Comparison of ENCODE assay signal across 8 cellular contexts in the genomic region with DNA sequence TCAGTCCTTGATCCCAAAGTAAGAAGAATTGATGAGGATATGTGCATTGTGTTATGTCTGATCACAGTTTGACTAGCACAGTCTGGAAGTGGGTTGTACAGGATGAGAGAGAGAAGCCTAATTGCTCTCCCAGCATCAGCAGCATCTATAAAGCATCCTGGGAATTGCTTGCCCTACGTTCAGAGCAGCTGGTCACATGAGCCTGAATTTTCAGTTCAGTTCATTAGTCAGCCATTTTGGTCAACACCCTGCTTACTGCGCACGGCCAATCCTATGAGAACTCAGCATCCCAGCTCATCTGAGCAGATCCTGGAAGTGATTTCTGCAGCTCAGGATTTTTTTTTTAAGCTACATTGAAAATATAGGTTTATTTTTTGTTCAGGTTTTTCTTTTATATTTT. TPM values are rescaled to one million over a fixed set of nuclear protein-coding genes. Genes with fewer than 3 reads are reported as not detected.
DNase-seq lines count a peak whose midpoint lies in the region; ATAC-seq and TF ChIP-seq lines count a peak whose summit lies in the region.

A gene with protein sequence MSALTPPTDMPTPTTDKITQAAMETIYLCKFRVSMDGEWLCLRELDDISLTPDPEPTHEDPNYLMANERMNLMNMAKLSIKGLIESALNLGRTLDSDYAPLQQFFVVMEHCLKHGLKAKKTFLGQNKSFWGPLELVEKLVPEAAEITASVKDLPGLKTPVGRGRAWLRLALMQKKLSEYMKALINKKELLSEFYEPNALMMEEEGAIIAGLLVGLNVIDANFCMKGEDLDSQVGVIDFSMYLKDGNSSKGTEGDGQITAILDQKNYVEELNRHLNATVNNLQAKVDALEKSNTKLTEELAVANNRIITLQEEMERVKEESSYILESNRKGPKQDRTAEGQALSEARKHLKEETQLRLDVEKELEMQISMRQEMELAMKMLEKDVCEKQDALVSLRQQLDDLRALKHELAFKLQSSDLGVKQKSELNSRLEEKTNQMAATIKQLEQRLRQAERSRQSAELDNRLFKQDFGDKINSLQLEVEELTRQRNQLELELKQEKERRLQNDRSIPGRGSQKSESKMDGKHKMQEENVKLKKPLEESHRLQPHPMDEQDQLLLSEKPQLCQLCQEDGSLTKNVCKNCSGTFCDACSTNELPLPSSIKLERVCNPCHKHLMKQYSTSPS (plus strand): TSS at position 218 of the 400 bp plus-strand sequence. CDS start 610 bp downstream, outside the sequence.

- POLR2A ChIA-PET in Caco-2 (lab: Charles Lee) (no interaction called here), WTC11 (lab: Charles Lee) (no interaction called here)

- no peaks in the 10 kb centered on the region for H4K20me1 ChIP-seq in neural progenitor cell (ENCODE audit: low read depth)

- DNase-seq in Caco-2 = no peak
- peak; percentile 81 for DNase-seq in NCI-H1436 (lab: John Stamatoyannopoulos, UW)
- no peak for DNase-seq in WTC11 (ENCODE audit: low spot score)
- DNase-seq in foreskin keratinocyte = no peak
- DNase-seq in neural progenitor cell (ENCODE audit: low spot score) = peak; percentile 48
- no peak for DNase-seq in GM10266 (ENCODE audit: extremely low spot score)
- DNase-seq in stimulated activated naive CD4-positive, alpha-beta T cell (lab: John Stamatoyannopoulos, UW) = no peak

- no peak within 1 kb of the TSS for H3K9ac ChIP-seq in neural progenitor cell

- H3K27ac Mint-ChIP-seq in Caco-2 (ENCODE audit: unreplicated experiment) (no peak within 1 kb of the TSS), WTC11 (peak within 1 kb of the TSS; percentile 28), neural progenitor cell (peak within 1 kb of the TSS; percentile 96)

- H3K9me3 ChIP-seq in Caco-2 = no peaks in the 10 kb centered on the region
- H3K9me3 ChIP-seq in neural progenitor cell (ENCODE audit: low read depth) = no peaks in the 10 kb centered on the region

- no TSS peak for BruUV-seq in Caco-2 (replicated peaks; lab: Mats Ljungman, UMichigan)

- no peaks in the 10 kb centered on the region for H3K27me3 ChIP-seq in Caco-2 (replicated peaks; ENCODE audit: control insufficient read depth, insufficient read depth, low read length)
- no peaks in the 10 kb centered on the region for H3K27me3 ChIP-seq in foreskin keratinocyte
- no peaks in the 10 kb centered on the region for H3K27me3 ChIP-seq in neural progenitor cell

- no peaks in the 10 kb centered on the region for H3K9me3 Mint-ChIP-seq in Caco-2 (ENCODE audit: unreplicated experiment)
- no peaks in the 10 kb centered on the region for H3K9me3 Mint-ChIP-seq in WTC11
- H3K9me3 Mint-ChIP-seq in neural progenitor cell = no peaks in the 10 kb centered on the region

- no peaks in the 10 kb centered on the region for H3F3A ChIP-seq in neural progenitor cell (ENCODE audit: low read depth)

- H3K4me3 ChIP-seq in Caco-2 (ENCODE audit: low read depth, low read length) (no peak within 1 kb of the TSS), neural progenitor cell (peak within 1 kb of the TSS; percentile 0)

- H3K27ac ChIP-seq in foreskin keratinocyte (no peak within 1 kb of the TSS), neural progenitor cell (no peak within 1 kb of the TSS)

- TF ChIP-seq CTCF in Caco-2 (IDR thresholded peaks at IDR 0.05; ENCODE audit: insufficient read depth in 1 of 2, low read depth in 1 of 2, low read length in 1 of 2, severe bottlenecking in 1 of 2, unreplicated experiment in 1 of 2) = no peak
- TF ChIP-seq CTCF in WTC11 (IDR thresholded peaks at IDR 0.05) = no peak
- TF ChIP-seq CTCF in foreskin keratinocyte (conservative IDR thresholded peaks at IDR 0.05) = no peak
- no peak for TF ChIP-seq CTCF in neural progenitor cell (IDR thresholded peaks at IDR 0.05)
- no peak for TF ChIP-seq CTCF in GM10266 (IDR thresholded peaks at IDR 0.05; ENCODE audit: control insufficient read depth, insufficient read depth, low read depth, missing control alignments)

- no peak within 1 kb of the TSS for H3K4me3 Mint-ChIP-seq in Caco-2 (ENCODE audit: unreplicated experiment)
- no peak within 1 kb of the TSS for H3K4me3 Mint-ChIP-seq in WTC11
- H3K4me3 Mint-ChIP-seq in neural progenitor cell = peak within 1 kb of the TSS; percentile 89

- H3K4me1 ChIP-seq in Caco-2 (no peaks in the 10 kb centered on the region), foreskin keratinocyte (peaks cover 16% of the 10 kb centered on the region), neural progenitor cell (peaks cover 14% of the 10 kb centered on the region)

- no peaks in the 10 kb centered on the region for H3K36me3 ChIP-seq in Caco-2 (ENCODE audit: control insufficient read depth, insufficient read depth, low read length)
- no peaks in the 10 kb centered on the region for H3K36me3 ChIP-seq in neural progenitor cell

- H2AFZ ChIP-seq in neural progenitor cell (replicated peaks) = peak within 1 kb of the TSS; percentile 19

- CTCF ChIA-PET in Caco-2 (lab: Charles Lee) (no interaction called here), WTC11 (lab: Charles Lee) (interaction anchor here (1.4 to 3.8 kb wide), 5 partner anchors 13 to 116 kb away, joined by 3 to 23 read pairs (median 5); no protein-coding TSS in a partner anchor)

- peak; percentile 28 for ATAC-seq in WTC11
- ATAC-seq in foreskin keratinocyte = peak; percentile 37
- ATAC-seq in HG03354 (IDR thresholded peaks at IDR 0.05; ENCODE audit: poor library complexity, severe bottlenecking, unreplicated experiment) = no peak

- no peaks in the 10 kb centered on the region for H3K36me3 Mint-ChIP-seq in Caco-2 (ENCODE audit: insufficient read depth, unreplicated experiment)
- H3K36me3 Mint-ChIP-seq in WTC11 = no peaks in the 10 kb centered on the region
- peaks cover 9% of the 10 kb centered on the region for H3K36me3 Mint-ChIP-seq in neural progenitor cell

- H3K79me2 ChIP-seq in neural progenitor cell (ENCODE audit: low read depth) = peaks cover 72% of the 10 kb centered on the region

- no peaks in the 10 kb centered on the region for H3K27me3 Mint-ChIP-seq in Caco-2 (ENCODE audit: insufficient read depth, unreplicated experiment)
- no peaks in the 10 kb centered on the region for H3K27me3 Mint-ChIP-seq in WTC11 (ENCODE audit: low read depth)
- peaks cover 5% of the 10 kb centered on the region for H3K27me3 Mint-ChIP-seq in neural progenitor cell (ENCODE audit: insufficient read depth, low read depth)

- intact Hi-C loops in Caco-2 (cut with micrococcal nuclease; ENCODE audit: unreplicated experiment) = no loop called here

- H3K4me2 ChIP-seq in neural progenitor cell = peak within 1 kb of the TSS; percentile 36

- H3K4me1 Mint-ChIP-seq in Caco-2 (ENCODE audit: low read depth, unreplicated experiment) (no peaks in the 10 kb centered on the region), WTC11 (peaks cover 16% of the 10 kb centered on the region), neural progenitor cell (peaks cover 27% of the 10 kb centered on the region)

TF ChIP-seq in WTC11, 78 proteins besides CTCF, POLR2A, EP300 and RAD21:
- TF ChIP-seq MXD4 (CRISPR knock-in tag; IDR thresholded peaks at IDR 0.05; ENCODE audit: borderline replicate concordance) (no peak), MYBL2 (CRISPR knock-in tag; IDR thresholded peaks at IDR 0.05) (no peak)
- TF ChIP-seq, protein P1, sequence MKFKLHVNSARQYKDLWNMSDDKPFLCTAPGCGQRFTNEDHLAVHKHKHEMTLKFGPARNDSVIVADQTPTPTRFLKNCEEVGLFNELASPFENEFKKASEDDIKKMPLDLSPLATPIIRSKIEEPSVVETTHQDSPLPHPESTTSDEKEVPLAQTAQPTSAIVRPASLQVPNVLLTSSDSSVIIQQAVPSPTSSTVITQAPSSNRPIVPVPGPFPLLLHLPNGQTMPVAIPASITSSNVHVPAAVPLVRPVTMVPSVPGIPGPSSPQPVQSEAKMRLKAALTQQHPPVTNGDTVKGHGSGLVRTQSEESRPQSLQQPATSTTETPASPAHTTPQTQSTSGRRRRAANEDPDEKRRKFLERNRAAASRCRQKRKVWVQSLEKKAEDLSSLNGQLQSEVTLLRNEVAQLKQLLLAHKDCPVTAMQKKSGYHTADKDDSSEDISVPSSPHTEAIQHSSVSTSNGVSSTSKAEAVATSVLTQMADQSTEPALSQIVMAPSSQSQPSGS (CRISPR knock-in tag; IDR thresholded peaks at IDR 0.05; ENCODE audit: borderline replicate concordance, low read depth) = no peak

RNA-seq across cellular contexts. Expression of the gene that starts here (rescaled TPM):
- 36.6 and 45.0 TPM in 2 replicates for total RNA-seq in Caco-2 (2022)
- total RNA-seq in WTC11 (2021) = 49.0 to 52.3 TPM (median 51.4 TPM) in 3 replicates
- total RNA-seq in foreskin keratinocyte = 17.0 and 19.3 TPM in 2 replicates
- polyA plus RNA-seq in foreskin keratinocyte = 6.9 and 7.3 TPM in 2 replicates
- 63.2 and 80.9 TPM in 2 replicates for total RNA-seq in neural progenitor cell (ENCODE audit: low replicate concordance)

Comparison
In these comparisons a context has a peak if more than half of its experiments do, and no peak if none do; other contexts are left out.
1. DNase-seq: peak in NCI-H1436 (single experiment) and neural progenitor cell (single experiment); none in Caco-2 (0 of 2), WTC11 (single experiment), foreskin keratinocyte (0 of 2), GM10266 (single experiment) and stimulated activated naive CD4-positive, alpha-beta T cell (0 of 6).